ENCODE assay signal across 1 cellular context in genomic region chr17:75571197-75571884, GRCh38.
TF ChIP-seq lines count a peak whose summit lies in the region.

No MANE protein-coding gene starts in this region.

TF ChIP-seq in GM12878, 131 proteins besides CTCF, POLR2A, EP300 and RAD21 (continued from another document):
- TF ChIP-seq BMI1 (IDR thresholded peaks at IDR 0.05; ENCODE audit: borderline replicate concordance) (no peak), TAF1 (IDR thresholded peaks at IDR 0.05; ENCODE audit: borderline replicate concordance, low read depth, low read length) (peak; percentile 35; the same call in 1 of the 2 replicates), USF2 (IDR thresholded peaks at IDR 0.05; ENCODE audit: borderline replicate concordance, low read depth, low read length) (no peak), DPF2 (IDR thresholded peaks at IDR 0.05) (0 out of 2 replicates have a peak, but pooled peaks have one; percentile 73), PKNOX1 (IDR thresholded peaks at IDR 0.05) (peak; percentile 64; the same call in 1 of the 2 replicates), MEF2A (IDR thresholded peaks at IDR 0.05; ENCODE audit: insufficient read depth, low read depth, low read length) (no peak), ZNF687 (IDR thresholded peaks at IDR 0.05) (peak; percentile 96), MTA2 (IDR thresholded peaks at IDR 0.05; ENCODE audit: low read depth) (peak; percentile 36; the same call in 1 of the 2 replicates), TCF12 (IDR thresholded peaks at IDR 0.05; ENCODE audit: low read depth, low read length) (peak; percentile 80), JUND (IDR thresholded peaks at IDR 0.05; ENCODE audit: low read depth, low read length) (0 out of 2 replicates have a peak, but pooled peaks have one; percentile 26), SP1 (IDR thresholded peaks at IDR 0.05; ENCODE audit: low read depth, low read length) (no peak), ZNF592 (IDR thresholded peaks at IDR 0.05) (peak; percentile 61; the same call in 1 of the 2 replicates), IKZF2 (IDR thresholded peaks at IDR 0.05) (peak; percentile 24 to 48; a peak in 2 of 4 replicates)
